In genomic region chr9:134592018-134592818, GRCh38 we compare ENCODE assay signal across 13 cellular contexts. TPM values are rescaled to one million over a fixed set of nuclear protein-coding genes. Genes with fewer than 3 reads are reported as not detected.
A peak's percentile ranks its signal among the peaks of the same experiment; 100 is the strongest.
DNase-seq lines count a peak whose midpoint lies in the region; ATAC-seq, FAIRE-seq and TF ChIP-seq lines count a peak whose summit lies in the region.
"Had no signal": no experiment of that assay in that cellular context is flagged by ENCODE, and none has a peak within 500 bp of the region (broad histone marks: within the 10 kb centered on the region; RNA-seq: fewer than 3 reads in every experiment).

No MANE protein-coding gene starts in this region.

- H3K4me3 ChIP-seq in kidney (ENCODE audit: low read length in 2 of 2) = no peak overlapping the region

- no peak for TF ChIP-seq CTCF in kidney (IDR thresholded peaks at IDR 0.05; ENCODE audit: borderline replicate concordance, extremely low read depth, insufficient read depth)

- no peaks in the 10 kb centered on the region for H3K9me3 ChIP-seq in kidney (ENCODE audit: control insufficient read depth in 1 of 2, low read length in 2 of 2)

- H3K9ac ChIP-seq in kidney (ENCODE audit: low read length in 2 of 2) = no peak overlapping the region

- no peak overlapping the region for H3K4me3 Mint-ChIP-seq in immature natural killer cell
- H3K4me3 Mint-ChIP-seq: activated T-cell treated with anti-CD3 and anti-CD28 coated beads, Interleukin-2, amount 50 U/mL, for 24 hours had no signal

- no peaks in the 10 kb centered on the region for H3K4me1 ChIP-seq in kidney (ENCODE audit: control insufficient read depth in 1 of 2, insufficient read depth in 1 of 2, low read depth in 1 of 2, low read length in 2 of 2)

- H3K9me3 Mint-ChIP-seq in immature natural killer cell = no peaks in the 10 kb centered on the region
- H3K9me3 Mint-ChIP-seq: activated T-cell treated with anti-CD3 and anti-CD28 coated beads, Interleukin-2, amount 50 U/mL, for 24 hours had no signal

- no peaks in the 10 kb centered on the region for H3K36me3 Mint-ChIP-seq in immature natural killer cell

- H3K27me3 Mint-ChIP-seq in immature natural killer cell (ENCODE audit: low read depth in 3 of 3) = peaks cover 2 to 4% (median 2%) of the 10 kb centered on the region in 3 donors

- no peaks in the 10 kb centered on the region for H3K36me3 ChIP-seq in kidney (ENCODE audit: control insufficient read depth in 1 of 2, insufficient read depth in 2 of 2, low read length in 2 of 2)

- DNase-seq in A172 (ENCODE audit: low spot score) (peak; percentile 96), M059J (ENCODE audit: low read depth) (peak; percentile 94), epidermal melanocyte (ENCODE audit: insufficient read length, low spot score) (peak; percentile 76), myocyte (ENCODE audit: low read depth) (peak; percentile 46), kidney (no peak), SKM-1 treated with dmso at 0.1 percent for 144 hours (lab: John Stamatoyannopoulos, UW; ENCODE audit: unreplicated experiment) (no peak), immature natural killer cell (no peak)
- DNase-seq: activated T-cell treated with anti-CD3 and anti-CD28 coated beads, Interleukin-2, amount 50 U/mL, for 24 hours; MM.1S had no signal

- H3K27ac Mint-ChIP-seq in immature natural killer cell = no peak overlapping the region
- H3K27ac Mint-ChIP-seq: activated T-cell treated with anti-CD3 and anti-CD28 coated beads, Interleukin-2, amount 50 U/mL, for 24 hours had no signal

- no peaks in the 10 kb centered on the region for H3K4me1 Mint-ChIP-seq in immature natural killer cell

- no peak overlapping the region for H3K27ac ChIP-seq in kidney (ENCODE audit: low read depth in 2 of 2, low read length in 2 of 2)
- H3K27ac ChIP-seq: C4-2B had no signal

- intact Hi-C loops in kidney (cut with DNase I) = no loop called here

- FAIRE-seq in kidney (lab: Jason Lieb, UNC) = no peak
- FAIRE-seq: GM18507 had no signal

- ATAC-seq in HG02623 (IDR thresholded peaks at IDR 0.05; ENCODE audit: unreplicated experiment) = no peak

RNA-seq across cellular contexts. Expression of gene COL5A1, which starts 49.4 kb away (rescaled TPM):
- total RNA-seq in A172 (2014; rRNA removed; shearing (Covaris generic)) = 185 and 205 TPM in 2 replicates
- 164 and 277 TPM in 2 replicates for total RNA-seq in M059J (2014; rRNA removed; shearing (Covaris generic))
- total RNA-seq in myocyte (91.0 and 129 TPM in 2 replicates), kidney (23.8 TPM)
- 910 TPM for polyA plus RNA-seq in myocyte (2012)
- polyA plus RNA-seq in kidney (ENCODE audit: insufficient read depth, low read depth, low replicate concordance) (2.4 TPM), immature natural killer cell (not detected)
- polyA plus RNA-seq: neural cell had no signal

Comparison
In these comparisons a context has a peak if more than half of its experiments do, and no peak if none do; other contexts are left out.
1. DNase-seq: peak in A172 (single experiment), M059J (single experiment), epidermal melanocyte (single experiment) and myocyte (single experiment); none in kidney (single experiment), SKM-1 treated with dmso at 0.1 percent for 144 hours (single experiment) and immature natural killer cell (0 of 3).